Comparison of ENCODE assay signal across 8 cellular contexts in genomic region chr13:98445340-98446233, GRCh38.
DNase-seq lines count a peak whose midpoint lies in the region; ATAC-seq and TF ChIP-seq lines count a peak whose summit lies in the region.

No MANE protein-coding gene starts in this region.

- H3K4me3 ChIP-seq in GM12864 (ENCODE audit: low read depth, low read length) = no peak overlapping the region

- peak; percentile 98 for TF ChIP-seq CTCF in GM12864 (IDR thresholded peaks at IDR 0.05; ENCODE audit: low read depth, low read length, missing control alignments)

- ATAC-seq in GM21786 (IDR thresholded peaks at IDR 0.05; ENCODE audit: unreplicated experiment) = peak; percentile 84

- DNase-seq in GM12864 (ENCODE audit: low read depth) = peak; percentile 31
- DNase-seq in T-helper 22 cell (ENCODE audit: low read depth) = peak; percentile 59
- peak in 49 of 58 donors; percentile 6 to 81 (median 36) for DNase-seq in anterior cingulate cortex (lab: John Stamatoyannopoulos, UW)
- DNase-seq in hypothalamus (lab: John Stamatoyannopoulos, UW) = peak in 46 of 51 donors; percentile 5 to 74 (median 34)
- DNase-seq in stimulated activated CD4-positive, alpha-beta T cell treated with anti-CD3 and anti-CD28 coated beads, Interleukin-15, amount 100 ng/mL, for 48 hours (ENCODE audit: low read depth in 2 of 2) = peak; percentile 66 to 68
- no peak for DNase-seq in middle frontal gyrus (ENCODE audit: extremely low spot score, low spot score)

- H3K27ac ChIP-seq in KOPT-K1 (ENCODE audit: low read depth, low read length, poor library complexity, severe bottlenecking) = peak overlapping the region; percentile 15

- peaks cover 33% of the 10 kb centered on the region for H3K36me3 ChIP-seq in KOPT-K1 (ENCODE audit: insufficient read depth, low read length)

- no peaks in the 10 kb centered on the region for H3K9me3 ChIP-seq in KOPT-K1 (ENCODE audit: insufficient read depth, low read length, poor library complexity, severe bottlenecking)
